9 cellular contexts compared by ENCODE assay signal in genomic region chr6:87154641-87155271, GRCh38. TPM values are rescaled to one million over a fixed set of nuclear protein-coding genes. Genes with fewer than 3 reads are reported as not detected.
DNase-seq lines count a peak whose midpoint lies in the region; ATAC-seq and TF ChIP-seq lines count a peak whose summit lies in the region.
"Had no signal": no experiment of that assay in that cellular context is flagged by ENCODE, and none has a peak within 500 bp of the region (broad histone marks: within the 10 kb centered on the region; RNA-seq: fewer than 3 reads in every experiment).

No MANE protein-coding gene starts in this region.

- ATAC-seq in GM18498 (IDR thresholded peaks at IDR 0.05; ENCODE audit: unreplicated experiment) (peak; percentile 66), HG02840 (IDR thresholded peaks at IDR 0.05; ENCODE audit: low FRiP score, unreplicated experiment) (peak; percentile 59)

- H3K9ac ChIP-seq in colonic mucosa (ENCODE audit: low read depth in 2 of 2, low read length in 2 of 2), result peak overlapping the region; percentile 83 to 97

- H3K9me3 ChIP-seq in colonic mucosa (no peaks in the 10 kb centered on the region), testis (no peaks in the 10 kb centered on the region)

- H3K27me3 ChIP-seq in colonic mucosa (no peaks in the 10 kb centered on the region), testis (no peaks in the 10 kb centered on the region)

- POLR2A ChIA-PET in AG04449 (lab: Yijun Ruan, JAX), result no interaction called here

- TF ChIP-seq CTCF in AG04449 (IDR thresholded peaks at IDR 0.05; ENCODE audit: insufficient read depth, low read length, missing control alignments), result no peak
- no peak for TF ChIP-seq CTCF in colonic mucosa (IDR thresholded peaks at IDR 0.05)
- TF ChIP-seq CTCF in lower leg skin (IDR thresholded peaks at IDR 0.05), result no peak
- no peak for TF ChIP-seq CTCF in testis (IDR thresholded peaks at IDR 0.05)

- TF ChIP-seq POLR2A in lower leg skin (IDR thresholded peaks at IDR 0.05) (no peak), testis (IDR thresholded peaks at IDR 0.05) (no peak)

- no peaks in the 10 kb centered on the region for H3K36me3 ChIP-seq in colonic mucosa
- H3K36me3 ChIP-seq in testis (ENCODE audit: low read depth, missing control alignments), result no peaks in the 10 kb centered on the region

- 1% methylated on average over 19 of the region's 19 CpGs for WGBS in lower leg skin, 2 donors
- WGBS in testis, 2 donors, result 1% methylated on average over 19 of the region's 19 CpGs

- peak overlapping the region; percentile 80 for H3K4me3 ChIP-seq in AG04449 (ENCODE audit: low read depth, low read length)
- H3K4me3 ChIP-seq in colonic mucosa, result peak overlapping the region; percentile 96
- H3K4me3 ChIP-seq in lower leg skin (ENCODE audit: low read depth, poor library complexity, severe bottlenecking), result peak overlapping the region; percentile 44
- H3K4me3 ChIP-seq in testis, result peak overlapping the region; percentile 92 to 99

- no peaks in the 10 kb centered on the region for H3K4me1 ChIP-seq in colonic mucosa
- H3K4me1 ChIP-seq in testis, result peaks cover 26% of the 10 kb centered on the region

- peak; percentile 34 for DNase-seq in AG04449 (ENCODE audit: low read depth, low spot score)
- peak; percentile 28 for DNase-seq in NCI-H1436 treated with DMSO at 0.1 percent for 48 hours (lab: John Stamatoyannopoulos, UW)
- DNase-seq in T-helper 2 cell, result peak in 3 of 5 experiments; percentile 52 to 95 (median 72)
- no peak for DNase-seq in colonic mucosa
- DNase-seq in lower leg skin (ENCODE audit: low spot score in 2 of 2), result no peak
- peak; percentile 76 for DNase-seq in testis

- intact Hi-C loops in colonic mucosa (cut with DNase I), result no loop called here
- intact Hi-C loops in lower leg skin (cut with DNase I; ENCODE audit: low total_unique reads), result no loop called here
- intact Hi-C loops in testis (cut with DNase I; ENCODE audit: low total_unique reads), result loop anchor here (10.0 kb wide), 1 partner anchor 1920 kb away; no protein-coding TSS in a partner anchor

- H3K27ac ChIP-seq in colonic mucosa (peak overlapping the region; percentile 99), testis (peak overlapping the region; percentile 96 to 97)

- CTCF ChIA-PET in AG04449 (lab: Yijun Ruan, JAX), result interaction anchor here (1.3 kb wide), 1 partner anchor 88 kb away, joined by 3 read pairs; no protein-coding TSS in a partner anchor

RNA-seq across cellular contexts. Expression of gene ZNF292, which starts 0.6 kb away (rescaled TPM):
- 10 to 100 TPM; 30.6 to 56.4 TPM for total RNA-seq in colonic mucosa
- 10 to 100 TPM; 28.5 to 46.8 (median 36.9) TPM for total RNA-seq in lower leg skin
- total RNA-seq in testis, result 10 to 100 TPM; 53.2 to 58.8 TPM
- 3.6 TPM for polyA plus RNA-seq in testis (ENCODE audit: insufficient read depth, low read depth, low replicate concordance)

RNA-seq across cellular contexts. Expression of gene CGA, which starts 59.9 kb away (rescaled TPM):
- not detected for total RNA-seq in colonic mucosa
- 1 to 10 TPM in 3 of 4 donors, under 1 TPM in 1; 0.59 to 5.9 (median 3.4) TPM for total RNA-seq in lower leg skin
- total RNA-seq in testis, result not detected
- not detected for polyA plus RNA-seq in testis (ENCODE audit: insufficient read depth, low read depth, low replicate concordance)
- total RNA-seq: T-helper 2 cell treated with Interferon-gamma antibody and Interleukin-4, amounts not matched to agents 100 ng/mL and 5 ng/mL, for 36 hours had no signal

Comparison
In these comparisons a context has a peak if more than half of its experiments do, and no peak if none do; other contexts are left out.
1. DNase-seq: peak in AG04449 (single experiment), NCI-H1436 treated with DMSO at 0.1 percent for 48 hours (single experiment), T-helper 2 cell (3 of 5) and testis (single experiment); none in colonic mucosa (single experiment) and lower leg skin (0 of 2).
2. H3K4me3 ChIP-seq: peak in every context shown above with its lines; median percentile 96 in colonic mucosa; 96 in testis; 80 in AG04449; 44 in lower leg skin.